Comparison of ENCODE assay signal across 19 cellular contexts in the genomic region with DNA sequence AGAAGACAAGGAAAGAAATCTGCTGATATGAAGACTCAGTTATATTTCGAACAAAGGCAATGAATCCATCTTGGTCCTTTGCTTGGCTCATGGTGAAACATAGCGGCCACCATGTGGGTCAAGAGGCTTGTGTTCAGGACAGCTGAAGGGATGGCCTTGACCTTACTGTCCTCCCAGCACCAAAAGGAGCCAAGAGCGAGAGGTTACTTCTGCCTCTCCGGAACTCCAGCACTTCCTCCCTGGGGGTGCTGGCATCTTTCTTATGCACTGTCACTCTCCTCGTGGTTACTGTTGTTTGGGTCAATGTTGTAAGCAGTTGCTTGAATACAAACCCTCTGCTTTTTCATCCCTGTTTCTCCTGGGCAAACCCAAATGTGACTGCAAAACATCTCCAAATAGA.
DNase-seq lines count a peak whose midpoint lies in the region; ATAC-seq and TF ChIP-seq lines count a peak whose summit lies in the region.
"Had no signal": no experiment of that assay in that cellular context is flagged by ENCODE, and none has a peak within 500 bp of the region (broad histone marks: within the 10 kb centered on the region; RNA-seq: fewer than 3 reads in every experiment).

No MANE protein-coding gene starts in this region.

- no TSS peak for BruUV-seq in MCF 10A (replicated peaks; lab: Mats Ljungman, UMichigan)

- H3K27me3 Mint-ChIP-seq in MCF 10A (ENCODE audit: insufficient read depth, unreplicated experiment): no peaks in the 10 kb centered on the region
- peaks cover 5 to 13% of the 10 kb centered on the region in 2 donors for H3K27me3 Mint-ChIP-seq in natural killer cell (ENCODE audit: low read depth in 2 of 2)

- peaks cover 19% of the 10 kb centered on the region for H3K4me1 Mint-ChIP-seq in MCF 10A (ENCODE audit: insufficient read depth, unreplicated experiment)
- peaks cover 0 to 5% of the 10 kb centered on the region in 2 donors for H3K4me1 Mint-ChIP-seq in natural killer cell

- CTCF ChIA-PET in MCF 10A (lab: Yijun Ruan, JAX): interaction anchor here (1.0 to 2.2 kb wide), 9 partner anchors 8 to 1393 kb away, joined by 3 to 22 read pairs (median 7); no protein-coding TSS in a partner anchor

- peaks cover 0 to 4% of the 10 kb centered on the region in 2 donors for H3K9me3 ChIP-seq in breast epithelium
- H3K9me3 ChIP-seq in BLaER1 treated with 17β-estradiol and CSF1 and Interleukin-3, amounts not matched to agents 10 nM and 100 nM (replicated peaks in 1 of 11): peaks cover 0 to 12% (median 6%) of the 10 kb centered on the region in 11 experiments; a peak in 12 of 22 replicates

- intact Hi-C loops in breast epithelium (cut with DNase I; ENCODE audit: low total_unique reads): loop anchor here (10.0 kb wide), 1 partner anchor 130 kb away; a partner anchor contains a TSS
- intact Hi-C loops in MCF 10A (cut with micrococcal nuclease): loop anchor here (5.0 kb wide), 2 partner anchors 333 to 853 kb away; a partner anchor contains a TSS
- intact Hi-C loops in natural killer cell (cut with micrococcal nuclease): loop anchor here (5.0 kb wide), 1 partner anchor 853 kb away; no protein-coding TSS in a partner anchor

- H3K36me3 Mint-ChIP-seq in MCF 10A (ENCODE audit: insufficient read depth, unreplicated experiment) (no peaks in the 10 kb centered on the region), natural killer cell (no peaks in the 10 kb centered on the region)

- H3K27ac Mint-ChIP-seq in MCF 10A (ENCODE audit: low read depth, unreplicated experiment): no peak overlapping the region
- no peak overlapping the region for H3K27ac Mint-ChIP-seq in natural killer cell

- H3K36me3 ChIP-seq in breast epithelium: no peaks in the 10 kb centered on the region
- no peaks in the 10 kb centered on the region for H3K36me3 ChIP-seq in BLaER1 treated with 17β-estradiol and CSF1 and Interleukin-3, amounts not matched to agents 10 nM and 100 nM

- H3K4me3 Mint-ChIP-seq in MCF 10A (ENCODE audit: unreplicated experiment): no peak overlapping the region
- no peak overlapping the region for H3K4me3 Mint-ChIP-seq in natural killer cell

- no peak for TF ChIP-seq POLR2A in breast epithelium (IDR thresholded peaks at IDR 0.05)

- DNase-seq in breast epithelium (ENCODE audit: low spot score in 2 of 2) (no peak), MCF 10A (ENCODE audit: unreplicated experiment) (no peak), MV-4-11 (lab: John Stamatoyannopoulos, UW) (peak; percentile 15), myocyte (ENCODE audit: low read depth) (peak; percentile 31), natural killer cell (no peak), omental fat pad (ENCODE audit: low spot score) (no peak)
- DNase-seq: EL, H7, IMR-90, NCI-H1048, NCI-H1436 treated with DMSO at 0.1 percent for 48 hours, NCI-H2029 treated with DMSO at 0.1 percent for 48 hours, NCI-H2171 treated with DMSO at 0.1 percent for 48 hours, NCI-H446 treated with DMSO at 0.1 percent for 48 hours, NCI-H748 treated with DMSO at 0.1 percent for 48 hours, PC-9 had no signal

- H3K27ac ChIP-seq in breast epithelium: peak overlapping the region; percentile 23 to 67
- H3K27ac ChIP-seq in BLaER1 treated with 17β-estradiol and CSF1 and Interleukin-3, amounts not matched to agents 10 nM and 100 nM: peak overlapping the region in 3 of 11 experiments; percentile 6 to 35 (median 18); a peak in 2 of 22 replicates
- H3K27ac ChIP-seq: C4-2B, PC-9 had no signal

- POLR2A ChIA-PET in MCF 10A (lab: Yijun Ruan, JAX): interaction anchor here (1.2 to 2.1 kb wide), 2 partner anchors 127 to 128 kb away, joined by 4 to 11 read pairs; a partner anchor contains a TSS

- peak overlapping the region in 9 of 11 experiments; percentile 3 to 48 (median 21); a peak in 15 of 22 replicates for H3K4me2 ChIP-seq in BLaER1 treated with 17β-estradiol and CSF1 and Interleukin-3, amounts not matched to agents 10 nM and 100 nM
- H3K4me2 ChIP-seq: PC-9 had no signal

- H3K27me3 ChIP-seq in breast epithelium: no peaks in the 10 kb centered on the region
- no peaks in the 10 kb centered on the region for H3K27me3 ChIP-seq in BLaER1 treated with 17β-estradiol and CSF1 and Interleukin-3, amounts not matched to agents 10 nM and 100 nM

- H3K9me3 Mint-ChIP-seq in MCF 10A (ENCODE audit: unreplicated experiment) (peaks cover 15% of the 10 kb centered on the region), natural killer cell (no peaks in the 10 kb centered on the region)

- ATAC-seq in natural killer cell (no peak), omental fat pad (ENCODE audit: low FRiP score) (no peak), GM21529 (IDR thresholded peaks at IDR 0.05; ENCODE audit: unreplicated experiment) (no peak)

- no peak overlapping the region for H3K4me3 ChIP-seq in breast epithelium
- H3K4me3 ChIP-seq in BLaER1 treated with 17β-estradiol and CSF1 and Interleukin-3, amounts not matched to agents 10 nM and 100 nM: no peak overlapping the region
- H3K4me3 ChIP-seq: PC-9 had no signal

- 0 out of 22 replicates have a peak overlapping the region, but pooled peaks of 1 of the 11 experiments have one; percentile 1 for H3K9ac ChIP-seq in BLaER1 treated with 17β-estradiol and CSF1 and Interleukin-3, amounts not matched to agents 10 nM and 100 nM

- TF ChIP-seq CTCF in breast epithelium (IDR thresholded peaks at IDR 0.05) (no peak), MCF 10A (IDR thresholded peaks at IDR 0.05; ENCODE audit: unreplicated experiment) (no peak), natural killer cell (IDR thresholded peaks at IDR 0.05) (no peak), omental fat pad (IDR thresholded peaks at IDR 0.05) (no peak)

- H3K4me1 ChIP-seq in breast epithelium: peaks cover 0 to 8% of the 10 kb centered on the region in 2 donors
- H3K4me1 ChIP-seq in BLaER1 treated with 17β-estradiol and CSF1 and Interleukin-3, amounts not matched to agents 10 nM and 100 nM: peaks cover 5 to 13% (median 9%) of the 10 kb centered on the region in 10 experiments; a peak in 17 of 20 replicates

- no peaks in the 10 kb centered on the region for H4K20me1 ChIP-seq in BLaER1 treated with 17β-estradiol and CSF1 and Interleukin-3, amounts not matched to agents 10 nM and 100 nM

Comparison
In these comparisons a context has a peak if more than half of its experiments do, and no peak if none do; other contexts are left out.
1. DNase-seq: peak in MV-4-11 (single experiment) and myocyte (single experiment); none in breast epithelium (0 of 2), MCF 10A (single experiment), natural killer cell (single experiment) and omental fat pad (single experiment).